ENCODE assay signal across 8 cellular contexts in genomic region chr7:129644634-129645230, GRCh38. TPM values are rescaled to one million over a fixed set of nuclear protein-coding genes. Genes with fewer than 3 reads are reported as not detected.
A peak's percentile ranks its signal among the peaks of the same experiment; 100 is the strongest.
DNase-seq lines count a peak whose midpoint lies in the region; ATAC-seq and TF ChIP-seq lines count a peak whose summit lies in the region.

No MANE protein-coding gene starts in this region.

- POLR2A ChIA-PET in AG04450 (lab: Yijun Ruan, JAX), result no interaction called here

- H3K4me2 ChIP-seq in neural progenitor cell, result no peak overlapping the region

- H3K36me3 ChIP-seq in endocrine pancreas (ENCODE audit: control insufficient read depth, insufficient read depth, low read length), result no peaks in the 10 kb centered on the region
- H3K36me3 ChIP-seq in neural progenitor cell, result no peaks in the 10 kb centered on the region
- H3K36me3 ChIP-seq in aorta (ENCODE audit: control insufficient read depth in 1 of 2, insufficient read depth in 2 of 2, low read length in 1 of 2), result no peaks in the 10 kb centered on the region

- peaks cover 50% of the 10 kb centered on the region for H4K20me1 ChIP-seq in neural progenitor cell (ENCODE audit: low read depth)

- no peak overlapping the region for H3K27ac Mint-ChIP-seq in neural progenitor cell

- H3K27me3 Mint-ChIP-seq in neural progenitor cell (ENCODE audit: insufficient read depth, low read depth), result no peaks in the 10 kb centered on the region

- no peak overlapping the region for H3K27ac ChIP-seq in AG04450 (ENCODE audit: low read depth, low read length)
- no peak overlapping the region for H3K27ac ChIP-seq in neural progenitor cell
- no peak overlapping the region for H3K27ac ChIP-seq in aorta (ENCODE audit: low read depth in 1 of 2, low read length in 2 of 2)

- no peak overlapping the region for H3K9ac ChIP-seq in endocrine pancreas (ENCODE audit: control insufficient read depth, insufficient read depth, low read length)
- H3K9ac ChIP-seq in neural progenitor cell, result no peak overlapping the region

- peaks cover 32% of the 10 kb centered on the region for H3K4me1 Mint-ChIP-seq in neural progenitor cell

- intact Hi-C loops in aorta (cut with DNase I), result loop anchor here (5.0 to 10.0 kb wide), 2 partner anchors 160 to 277 kb away; no protein-coding TSS in a partner anchor

- WGBS in aorta, 2 donors, result 20 to 33% methylated on average over 2 of the region's 2 CpGs

- peaks cover 4% of the 10 kb centered on the region; the same call in 1 of the 2 replicates for H3K9me3 ChIP-seq in AG04450 (ENCODE audit: control insufficient read depth, insufficient read depth, low read length)
- no peaks in the 10 kb centered on the region for H3K9me3 ChIP-seq in endocrine pancreas (ENCODE audit: control insufficient read depth, low read length)
- no peaks in the 10 kb centered on the region for H3K9me3 ChIP-seq in neural progenitor cell (ENCODE audit: low read depth)
- H3K9me3 ChIP-seq in aorta (ENCODE audit: control insufficient read depth, low read length), result no peaks in the 10 kb centered on the region

- TF ChIP-seq CTCF in AG04450 (IDR thresholded peaks at IDR 0.05; ENCODE audit: low read depth, low read length) (peak; percentile 58), neural progenitor cell (IDR thresholded peaks at IDR 0.05) (peak; percentile 51)

- H3K4me1 ChIP-seq in endocrine pancreas (ENCODE audit: control insufficient read depth, insufficient read depth, low read length) (peaks cover 6% of the 10 kb centered on the region), neural progenitor cell (peaks cover 41% of the 10 kb centered on the region), aorta (ENCODE audit: control insufficient read depth in 1 of 2, insufficient read depth in 2 of 2, low read length in 2 of 2) (no peaks in the 10 kb centered on the region)

- H2AFZ ChIP-seq in neural progenitor cell (replicated peaks), result no peak overlapping the region

- CTCF ChIA-PET in AG04450 (lab: Charles Lee), result interaction anchor here (0.6 to 5.6 kb wide), 33 partner anchors 10 to 481 kb away, joined by 3 to 69 read pairs (median 5); partner anchors contain the start of gene NRF1

- H3K27me3 ChIP-seq in AG04450 (ENCODE audit: control insufficient read depth, insufficient read depth, low read length), result no peaks in the 10 kb centered on the region
- no peaks in the 10 kb centered on the region for H3K27me3 ChIP-seq in endocrine pancreas (ENCODE audit: control insufficient read depth, insufficient read depth, low read length)
- H3K27me3 ChIP-seq in neural progenitor cell, result no peaks in the 10 kb centered on the region
- H3K27me3 ChIP-seq in aorta (ENCODE audit: control insufficient read depth in 1 of 2, insufficient read depth in 2 of 2, low read length in 1 of 2), result no peaks in the 10 kb centered on the region

- no peak overlapping the region for H3K4me3 Mint-ChIP-seq in neural progenitor cell

- peaks cover 9% of the 10 kb centered on the region for H3K36me3 Mint-ChIP-seq in neural progenitor cell

- peaks cover 57% of the 10 kb centered on the region for H3F3A ChIP-seq in neural progenitor cell (ENCODE audit: low read depth)

- no peak overlapping the region for H3K4me3 ChIP-seq in AG04450 (ENCODE audit: low read depth, low read length)
- H3K4me3 ChIP-seq in endocrine pancreas (ENCODE audit: control insufficient read depth, insufficient read depth, low read length), result peak overlapping the region; percentile 52
- H3K4me3 ChIP-seq in neural progenitor cell, result no peak overlapping the region
- no peak overlapping the region for H3K4me3 ChIP-seq in aorta (ENCODE audit: low read length in 2 of 2)

- DNase-seq in AG04450 (ENCODE audit: low read depth, low spot score), result peak; percentile 20
- DNase-seq in H4 (ENCODE audit: low spot score), result peak; percentile 34
- peak; percentile 6 for DNase-seq in NCI-H82 treated with DMSO at 0.1 percent for 48 hours (lab: John Stamatoyannopoulos, UW; ENCODE audit: unreplicated experiment)
- peak; percentile 15 for DNase-seq in neural progenitor cell (ENCODE audit: low spot score)
- no peak for DNase-seq in aorta
- DNase-seq in stimulated activated CD4-positive, alpha-beta T cell treated with anti-CD3 and anti-CD28 coated beads, Interleukin-4, amount 100 ng/mL, for 24 hours, result no peak

- H3K9me3 Mint-ChIP-seq in neural progenitor cell, result peaks cover 5% of the 10 kb centered on the region

- ATAC-seq in HG03108 (IDR thresholded peaks at IDR 0.05; ENCODE audit: unreplicated experiment) (no peak), aorta (ENCODE audit: low FRiP score) (no peak)

- H3K79me2 ChIP-seq in neural progenitor cell (ENCODE audit: low read depth), result peaks cover 91% of the 10 kb centered on the region

RNA-seq across cellular contexts. Expression of gene NRF1, which starts 33.2 kb away (rescaled TPM):
- 10.3 and 13.1 TPM in 2 replicates for polyA plus RNA-seq in AG04450 (2011; rRNA removed)
- polyA minus RNA-seq in AG04450 (2011; rRNA and poly(A)+ RNA removed), result 22.8 and 32.2 TPM in 2 replicates
- total RNA-seq in H4 (2014; rRNA removed; shearing (Covaris generic)), result 13.9 and 16.9 TPM in 2 replicates
- 22.9 and 24.3 TPM in 2 replicates for total RNA-seq in neural progenitor cell (ENCODE audit: low replicate concordance)
- total RNA-seq in aorta, result 10 to 100 TPM; 19.4 to 23.4 TPM
- 1 to 10 TPM; 4.9 to 9.2 TPM for polyA plus RNA-seq in aorta

Comparison
In these comparisons a context has a peak if more than half of its experiments do, and no peak if none do; other contexts are left out.
1. DNase-seq: peak in AG04450 (single experiment), H4 (single experiment), NCI-H82 treated with DMSO at 0.1 percent for 48 hours (single experiment) and neural progenitor cell (single experiment); none in aorta (0 of 2) and stimulated activated CD4-positive, alpha-beta T cell treated with anti-CD3 and anti-CD28 coated beads, Interleukin-4, amount 100 ng/mL, for 24 hours (single experiment).